In genomic region chr19:17075035-17075859, GRCh38 we compare ENCODE assay signal across 8 cellular contexts. TPM values are rescaled to one million over a fixed set of nuclear protein-coding genes. Genes with fewer than 3 reads are reported as not detected.
DNase-seq lines count a peak whose midpoint lies in the region; ATAC-seq, FAIRE-seq and TF ChIP-seq lines count a peak whose summit lies in the region.

A gene with protein sequence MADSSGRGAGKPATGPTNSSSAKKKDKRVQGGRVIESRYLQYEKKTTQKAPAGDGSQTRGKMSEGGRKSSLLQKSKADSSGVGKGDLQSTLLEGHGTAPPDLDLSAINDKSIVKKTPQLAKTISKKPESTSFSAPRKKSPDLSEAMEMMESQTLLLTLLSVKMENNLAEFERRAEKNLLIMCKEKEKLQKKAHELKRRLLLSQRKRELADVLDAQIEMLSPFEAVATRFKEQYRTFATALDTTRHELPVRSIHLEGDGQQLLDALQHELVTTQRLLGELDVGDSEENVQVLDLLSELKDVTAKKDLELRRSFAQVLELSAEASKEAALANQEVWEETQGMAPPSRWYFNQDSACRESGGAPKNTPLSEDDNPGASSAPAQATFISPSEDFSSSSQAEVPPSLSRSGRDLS (minus strand): TSS chr19:17075452. CDS start chr19:17075422, 30 bp downstream.
A gene with protein sequence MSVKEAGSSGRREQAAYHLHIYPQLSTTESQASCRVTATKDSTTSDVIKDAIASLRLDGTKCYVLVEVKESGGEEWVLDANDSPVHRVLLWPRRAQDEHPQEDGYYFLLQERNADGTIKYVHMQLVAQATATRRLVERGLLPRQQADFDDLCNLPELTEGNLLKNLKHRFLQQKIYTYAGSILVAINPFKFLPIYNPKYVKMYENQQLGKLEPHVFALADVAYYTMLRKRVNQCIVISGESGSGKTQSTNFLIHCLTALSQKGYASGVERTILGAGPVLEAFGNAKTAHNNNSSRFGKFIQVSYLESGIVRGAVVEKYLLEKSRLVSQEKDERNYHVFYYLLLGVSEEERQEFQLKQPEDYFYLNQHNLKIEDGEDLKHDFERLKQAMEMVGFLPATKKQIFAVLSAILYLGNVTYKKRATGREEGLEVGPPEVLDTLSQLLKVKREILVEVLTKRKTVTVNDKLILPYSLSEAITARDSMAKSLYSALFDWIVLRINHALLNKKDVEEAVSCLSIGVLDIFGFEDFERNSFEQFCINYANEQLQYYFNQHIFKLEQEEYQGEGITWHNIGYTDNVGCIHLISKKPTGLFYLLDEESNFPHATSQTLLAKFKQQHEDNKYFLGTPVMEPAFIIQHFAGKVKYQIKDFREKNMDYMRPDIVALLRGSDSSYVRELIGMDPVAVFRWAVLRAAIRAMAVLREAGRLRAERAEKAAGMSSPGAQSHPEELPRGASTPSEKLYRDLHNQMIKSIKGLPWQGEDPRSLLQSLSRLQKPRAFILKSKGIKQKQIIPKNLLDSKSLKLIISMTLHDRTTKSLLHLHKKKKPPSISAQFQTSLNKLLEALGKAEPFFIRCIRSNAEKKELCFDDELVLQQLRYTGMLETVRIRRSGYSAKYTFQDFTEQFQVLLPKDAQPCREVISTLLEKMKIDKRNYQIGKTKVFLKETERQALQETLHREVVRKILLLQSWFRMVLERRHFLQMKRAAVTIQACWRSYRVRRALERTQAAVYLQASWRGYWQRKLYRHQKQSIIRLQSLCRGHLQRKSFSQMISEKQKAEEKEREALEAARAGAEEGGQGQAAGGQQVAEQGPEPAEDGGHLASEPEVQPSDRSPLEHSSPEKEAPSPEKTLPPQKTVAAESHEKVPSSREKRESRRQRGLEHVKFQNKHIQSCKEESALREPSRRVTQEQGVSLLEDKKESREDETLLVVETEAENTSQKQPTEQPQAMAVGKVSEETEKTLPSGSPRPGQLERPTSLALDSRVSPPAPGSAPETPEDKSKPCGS (N-terminal part only) (plus strand): TSS chr19:17075777. CDS start chr19:17101718, 25,941 bp downstream.

- H3K27me3 Mint-ChIP-seq in T-helper 2 cell treated with Interferon-gamma antibody and Interleukin-4, amounts not matched to agents 5 μg/mL and 100 μg/mL, for 36 hours (ENCODE audit: low read depth) = no peaks in the 10 kb centered on the region

- TF ChIP-seq CTCF in ascending aorta (IDR thresholded peaks at IDR 0.05) (no peak), right atrium auricular region (IDR thresholded peaks at IDR 0.05) (no peak), psoas muscle (IDR thresholded peaks at IDR 0.05) (no peak)

- 0 to 1% (median 0%) methylated on average over 84 to 101 of the region's 101 CpGs for WGBS in psoas muscle, 3 donors

- H3K36me3 ChIP-seq in ascending aorta (peaks cover 0 to 10% of the 10 kb centered on the region in 2 donors), right atrium auricular region (no peaks in the 10 kb centered on the region), psoas muscle (ENCODE audit: insufficient read depth in 1 of 2, low read depth in 1 of 2) (peaks cover 0 to 23% of the 10 kb centered on the region in 2 donors)

- peaks cover 42% of the 10 kb centered on the region for H3K36me3 Mint-ChIP-seq in T-helper 2 cell treated with Interferon-gamma antibody and Interleukin-4, amounts not matched to agents 5 μg/mL and 100 μg/mL, for 36 hours (ENCODE audit: low read depth)

- no peaks in the 10 kb centered on the region for H3K9me3 Mint-ChIP-seq in T-helper 2 cell treated with Interferon-gamma antibody and Interleukin-4, amounts not matched to agents 5 μg/mL and 100 μg/mL, for 36 hours

- H3K27me3 ChIP-seq in ascending aorta = no peaks in the 10 kb centered on the region
- H3K27me3 ChIP-seq in right atrium auricular region = no peaks in the 10 kb centered on the region
- H3K27me3 ChIP-seq in psoas muscle (ENCODE audit: insufficient read depth in 3 of 3, low read length in 2 of 3) = no peaks in the 10 kb centered on the region

- intact Hi-C loops in ascending aorta (cut with DNase I) = loop anchor here (2.0 to 5.0 kb wide), 3 partner anchors 152 to 397 kb away; partner anchors contain the start of genes NR2F6, OCEL1 and SLC27A1
- intact Hi-C loops in psoas muscle (cut with DNase I) = loop anchor here (1.0 to 5.0 kb wide), 2 partner anchors 62 to 140 kb away; partner anchors contain the start of gene USE1 (in 1 of the 2)

- FAIRE-seq in GM18507 (lab: Jason Lieb, UNC) (peak; percentile 93), urothelium cell line (lab: Jason Lieb, UNC) (no peak)

- H3K4me3 ChIP-seq in ascending aorta = peak within 1 kb of the TSS; percentile 91 to 97
- H3K4me3 ChIP-seq in right atrium auricular region = peak within 1 kb of the TSS; percentile 90 to 96
- H3K4me3 ChIP-seq in psoas muscle = peak within 1 kb of the TSS; percentile 91

- DNase-seq in GM18507 (ENCODE audit: extremely low spot score, insufficient read length, low read depth) = peak; percentile 92
- DNase-seq in NCI-H2029 (lab: John Stamatoyannopoulos, UW) = peak; percentile 98
- DNase-seq in T-helper 2 cell treated with Interferon-gamma antibody and Interleukin-4, amounts not matched to agents 5 μg/mL and 100 μg/mL, for 36 hours (ENCODE audit: low spot score) = peak; percentile 99
- DNase-seq in ascending aorta (ENCODE audit: low spot score in 2 of 2) = peak; percentile 96 to 100
- DNase-seq in right atrium auricular region (ENCODE audit: low spot score) = peak; percentile 99
- DNase-seq in psoas muscle = peak; percentile 99 to 100
- DNase-seq in urothelium cell line (ENCODE audit: low spot score) = peak; percentile 95

- peak within 1 kb of the TSS; percentile 99 for H3K27ac Mint-ChIP-seq in T-helper 2 cell treated with Interferon-gamma antibody and Interleukin-4, amounts not matched to agents 5 μg/mL and 100 μg/mL, for 36 hours

- peaks cover 36% of the 10 kb centered on the region for H3K4me1 Mint-ChIP-seq in T-helper 2 cell treated with Interferon-gamma antibody and Interleukin-4, amounts not matched to agents 5 μg/mL and 100 μg/mL, for 36 hours (ENCODE audit: low read depth)

- H3K4me1 ChIP-seq in ascending aorta (peaks cover 5 to 29% of the 10 kb centered on the region in 2 donors), right atrium auricular region (peaks cover 0 to 46% of the 10 kb centered on the region in 2 donors), psoas muscle (peaks cover 21% of the 10 kb centered on the region)

- H3K4me3 Mint-ChIP-seq in T-helper 2 cell treated with Interferon-gamma antibody and Interleukin-4, amounts not matched to agents 5 μg/mL and 100 μg/mL, for 36 hours = peak within 1 kb of the TSS; percentile 100

- peak within 1 kb of the TSS; percentile 94 to 98 for H3K27ac ChIP-seq in ascending aorta
- H3K27ac ChIP-seq in right atrium auricular region = peak within 1 kb of the TSS; percentile 85 to 90
- H3K27ac ChIP-seq in psoas muscle = peak within 1 kb of the TSS; percentile 81

- ATAC-seq in HG02973 (IDR thresholded peaks at IDR 0.05; ENCODE audit: unreplicated experiment) = peak; percentile 77
- peak; percentile 97 to 99 (median 98) for ATAC-seq in psoas muscle

- H3K9me3 ChIP-seq in ascending aorta (no peaks in the 10 kb centered on the region), right atrium auricular region (no peaks in the 10 kb centered on the region), psoas muscle (no peaks in the 10 kb centered on the region)

RNA-seq across cellular contexts. Expression of the first gene that starts in this region (rescaled TPM):
- total RNA-seq in ascending aorta = 4.3 TPM
- 1 to 10 TPM; 2.5 to 5.0 TPM for total RNA-seq in right atrium auricular region
- 1 to 10 TPM; 1.8 to 5.9 (median 3.6) TPM for total RNA-seq in psoas muscle
- 1 to 10 TPM; 4.2 to 5.7 (median 5.0) TPM for polyA plus RNA-seq in psoas muscle

RNA-seq across cellular contexts. Expression of the second gene that starts in this region (rescaled TPM):
- total RNA-seq in ascending aorta = 182 TPM
- total RNA-seq in right atrium auricular region = 10 to 100 TPM; 25.4 to 40.8 TPM
- 10 to 100 TPM; 13.8 to 16.4 (median 14.5) TPM for total RNA-seq in psoas muscle
- polyA plus RNA-seq in psoas muscle = 10 to 100 TPM in 2 of 3 donors, 1 to 10 TPM in 1; 9.0 to 23.7 (median 18.9) TPM

Comparison
In these comparisons a context has a peak if more than half of its experiments do, and no peak if none do; other contexts are left out.
1. Peak in every context shown above with its lines: DNase-seq, ATAC-seq, H3K4me3 ChIP-seq and H3K27ac ChIP-seq.